Comparison of ENCODE assay signal across 1 cellular context in genomic region chr3:152629363-152630122, GRCh38.
TF ChIP-seq lines count a peak whose summit lies in the region.

No MANE protein-coding gene starts in this region.

TF ChIP-seq in HEK293, 187 proteins besides CTCF, POLR2A, EP300 and RAD21 (continued from another document):
- TF ChIP-seq ZNF518A (tag by site-specific recombination; conservative IDR thresholded peaks at IDR 0.05; ENCODE audit: low read depth) (peak; percentile 61; the same call in 1 of the 2 replicates), ZNF423 (tag by site-specific recombination; IDR thresholded peaks at IDR 0.05) (no peak), ZNF558 (tag by site-specific recombination; IDR thresholded peaks at IDR 0.05) (no peak), ZNF146 (tag by site-specific recombination; IDR thresholded peaks at IDR 0.05) (peak; percentile 13; the same call in 1 of the 2 replicates), ZNF654 (tag by site-specific recombination; IDR thresholded peaks at IDR 0.05; ENCODE audit: low read depth) (no peak), ZNF571 (tag by site-specific recombination; IDR thresholded peaks at IDR 0.05) (no peak)
